ENCODE assay signal across 8 cellular contexts in the genomic region with DNA sequence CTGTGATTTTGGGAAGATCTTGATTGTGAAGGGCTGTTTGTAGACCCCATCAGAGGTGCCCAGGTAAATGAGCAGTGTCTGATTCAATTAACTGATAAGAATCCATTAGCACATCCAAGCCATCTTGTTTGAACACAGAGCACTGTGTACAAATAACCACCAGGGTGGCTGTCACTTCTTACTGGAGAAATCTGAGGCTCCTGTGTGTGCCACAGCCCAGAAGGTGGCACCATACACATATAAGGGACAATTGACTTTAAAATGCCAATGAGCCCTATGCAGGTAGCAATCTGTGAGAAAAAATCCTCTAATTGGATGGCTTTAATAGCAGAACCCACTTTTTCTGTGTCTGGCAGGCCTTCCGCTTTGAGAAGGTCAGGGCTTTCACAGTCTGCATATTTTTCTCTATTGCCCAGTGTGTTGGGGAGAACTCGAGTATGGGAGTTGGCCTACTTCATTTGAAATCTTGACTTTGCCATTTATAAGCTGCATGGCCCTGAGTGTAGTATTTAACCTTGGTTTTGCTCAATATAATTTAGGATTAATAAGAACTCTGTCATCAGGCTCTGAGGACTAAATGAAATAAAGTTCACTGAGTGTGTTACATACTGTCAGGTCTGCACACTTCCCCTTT.
DNase-seq lines count a peak whose midpoint lies in the region; ATAC-seq and TF ChIP-seq lines count a peak whose summit lies in the region.

No MANE protein-coding gene starts in this region.

- H3K27me3 ChIP-seq in DND-41 (ENCODE audit: insufficient read depth, low read length, poor library complexity): peaks cover 4% of the 10 kb centered on the region

- no peaks in the 10 kb centered on the region for H3K4me1 ChIP-seq in DND-41 (ENCODE audit: insufficient read depth, low read length)

- peak; percentile 8 for DNase-seq in DND-41
- DNase-seq in H4 (ENCODE audit: low spot score): peak; percentile 49
- peak; percentile 6 for DNase-seq in NCI-H82 treated with DMSO at 0.1 percent for 48 hours (lab: John Stamatoyannopoulos, UW; ENCODE audit: unreplicated experiment)
- DNase-seq in left colon: peak in 1 of 2 donors; percentile 16

- H3K27ac ChIP-seq in DND-41 (ENCODE audit: low read length): no peak overlapping the region

- no peak overlapping the region for H2AFZ ChIP-seq in DND-41 (ENCODE audit: low read depth, low read length)

- H4K20me1 ChIP-seq in DND-41 (ENCODE audit: insufficient read depth, low read length): no peaks in the 10 kb centered on the region

- intact Hi-C loops in left colon (cut with DNase I, micrococcal nuclease): no loop called here

- TF ChIP-seq CTCF in DND-41 (IDR thresholded peaks at IDR 0.05; ENCODE audit: borderline replicate concordance, extremely low read depth, low read length, poor library complexity, severe bottlenecking): peak; percentile 52

- no peak for TF ChIP-seq POLR2A in GM18505 (IDR thresholded peaks at IDR 0.05; ENCODE audit: borderline replicate concordance, extremely low read depth, insufficient read depth, insufficient read length)

- no peak overlapping the region for H3K9ac ChIP-seq in DND-41 (ENCODE audit: low read depth, low read length)

- H3K4me3 ChIP-seq in DND-41 (ENCODE audit: low read depth in 1 of 2, low read length in 2 of 2): no peak overlapping the region

- H3K9me3 ChIP-seq in DND-41 (ENCODE audit: insufficient read depth, low read length, severe bottlenecking): no peaks in the 10 kb centered on the region

- ATAC-seq in DND-41 (ENCODE audit: insufficient read depth, low read depth) (peak; percentile 55; the same call in 1 of the 3 replicates), left colon (peak; percentile 60), GM18505 (IDR thresholded peaks at IDR 0.05; ENCODE audit: unreplicated experiment) (no peak), HG02870 (IDR thresholded peaks at IDR 0.05; ENCODE audit: unreplicated experiment) (no peak), GM21381 (IDR thresholded peaks at IDR 0.05; ENCODE audit: unreplicated experiment) (no peak), HG02885 (IDR thresholded peaks at IDR 0.05; ENCODE audit: poor library complexity, unreplicated experiment) (no peak)

- H3K36me3 ChIP-seq in DND-41 (ENCODE audit: insufficient read depth, low read length): no peaks in the 10 kb centered on the region

- no peaks in the 10 kb centered on the region for H3K79me2 ChIP-seq in DND-41 (ENCODE audit: insufficient read depth, low read length)

- H3K4me2 ChIP-seq in DND-41 (ENCODE audit: insufficient read depth, low read length): no peak overlapping the region

Comparison
In these comparisons a context has a peak if more than half of its experiments do, and no peak if none do; other contexts are left out.
1. ATAC-seq: peak in DND-41 (single experiment) and left colon (single experiment); none in GM18505 (single experiment), HG02870 (single experiment), GM21381 (single experiment) and HG02885 (single experiment).